In genomic region chr9:5438301-5439162, GRCh38 we compare ENCODE assay signal across 8 cellular contexts. TPM values are rescaled to one million over a fixed set of nuclear protein-coding genes. Genes with fewer than 3 reads are reported as not detected.
DNase-seq lines count a peak whose midpoint lies in the region; ATAC-seq, FAIRE-seq and TF ChIP-seq lines count a peak whose summit lies in the region.

No MANE protein-coding gene starts in this region.

- peak overlapping the region; percentile 14 for H3K18ac ChIP-seq in H9 (ENCODE audit: insufficient read length, low read depth, low read length)

- peak overlapping the region; percentile 93 for H3K4me2 ChIP-seq in H9 (ENCODE audit: insufficient read depth, insufficient read length, low read length)

- H3T11ph ChIP-seq in H9 (ENCODE audit: low read length) = no peak overlapping the region

- peak overlapping the region; percentile 22 for H3K27ac ChIP-seq in H9 (ENCODE audit: insufficient read length, low read depth, low read length)
- H3K27ac ChIP-seq in adipose tissue (ENCODE audit: low read depth, low read length) = peak overlapping the region; percentile 17

- no peak for ATAC-seq in omental fat pad (ENCODE audit: low FRiP score)

- no peak overlapping the region for H3K23ac ChIP-seq in H9 (ENCODE audit: insufficient read length, low read depth, low read length)

- no peaks in the 10 kb centered on the region for H3K79me2 ChIP-seq in H9 (ENCODE audit: insufficient read depth, low read length)

- peaks cover 12% of the 10 kb centered on the region for H3K23me2 ChIP-seq in H9 (ENCODE audit: insufficient read length, low read depth, low read length, poor library complexity, severe bottlenecking)

- H2BK5ac ChIP-seq in H9 (ENCODE audit: insufficient read length, low read length) = no peak overlapping the region

- H2AK5ac ChIP-seq in H9 (ENCODE audit: insufficient read length, low read length) = no peak overlapping the region

- H3K9ac ChIP-seq in H9 (ENCODE audit: extremely low read depth, insufficient read length, low read length) = peak overlapping the region; percentile 27

- H2BK120ac ChIP-seq in H9 (ENCODE audit: low read depth, low read length, poor library complexity, severe bottlenecking) = no peak overlapping the region

- H3K36me3 Mint-ChIP-seq in H9 (ENCODE audit: insufficient read depth in 1 of 3, low read depth in 3 of 3) = peaks cover 23 to 26% (median 23%) of the 10 kb centered on the region in 3 experiments

- no peaks in the 10 kb centered on the region for H4K20me1 ChIP-seq in H9 (ENCODE audit: control insufficient read depth, insufficient read depth, insufficient read length)

- H3K9me3 ChIP-seq in H9 (ENCODE audit: control insufficient read depth, low read depth, low read length) = no peaks in the 10 kb centered on the region

- no peaks in the 10 kb centered on the region for H3K79me1 ChIP-seq in H9 (ENCODE audit: insufficient read depth, low read depth, low read length, poor library complexity, severe bottlenecking)

- no peak overlapping the region for H3K56ac ChIP-seq in H9 (ENCODE audit: insufficient read length, low read depth, low read length)

- FAIRE-seq in GM12891 (lab: Jason Lieb, UNC) = peak; percentile 100

- no peaks in the 10 kb centered on the region for H3K4me1 ChIP-seq in H9 (ENCODE audit: insufficient read depth, low read length)

- TF ChIP-seq POLR2A in GM12891 (IDR thresholded peaks at IDR 0.05; ENCODE audit: low read depth, low read length) = peak; percentile 59

- H3K27ac Mint-ChIP-seq in H9 = peak overlapping the region; percentile 65 to 94 (median 89); a peak in 5 of 7 replicates

- H4K91ac ChIP-seq in H9 (ENCODE audit: insufficient read length, low read depth, low read length) = no peak overlapping the region

- H4K5ac ChIP-seq in H9 (ENCODE audit: insufficient read length, low read depth, low read length) = peak overlapping the region; percentile 13

- H3K27me3 Mint-ChIP-seq in H9 (ENCODE audit: low read depth) = no peaks in the 10 kb centered on the region

- no peak overlapping the region for H3K4ac ChIP-seq in H9 (ENCODE audit: low read depth, low read length)

- peak overlapping the region; percentile 92 to 96 for H3K4me3 Mint-ChIP-seq in H9

- no peak overlapping the region for H2BK15ac ChIP-seq in H9 (ENCODE audit: low read depth, low read length)

- no peak overlapping the region for H2AFZ ChIP-seq in H9 (ENCODE audit: low read length)

- DNase-seq in GM12891 (ENCODE audit: insufficient read length, low spot score) = no peak
- DNase-seq in H9 = no peak
- peak; percentile 51 for DNase-seq in NCI-H226
- peak; percentile 72 for DNase-seq in iris pigment epithelial cell (ENCODE audit: low read depth)
- peak in 2 of 3 experiments; percentile 22 to 58 for DNase-seq in stimulated activated CD4-positive, alpha-beta T cell treated with anti-CD3 and anti-CD28 coated beads, TNF-alpha, amount 100 ng/mL, for 24 hours (ENCODE audit: low read depth in 3 of 3)
- DNase-seq in hippocampal formation (lab: John Stamatoyannopoulos, UW) = no peak
- no peak for DNase-seq in omental fat pad (ENCODE audit: low spot score)

- no peaks in the 10 kb centered on the region for H3K27me3 ChIP-seq in H9 (ENCODE audit: insufficient read depth, low read length)

- no peak overlapping the region for H2BK12ac ChIP-seq in H9 (ENCODE audit: insufficient read length, low read depth, low read length)

- no peak overlapping the region for H2BK20ac ChIP-seq in H9 (ENCODE audit: low read depth, low read length, poor library complexity, severe bottlenecking)

- H3K14ac ChIP-seq in H9 (ENCODE audit: insufficient read depth, low read length) = no peak overlapping the region

- H4K8ac ChIP-seq in H9 (replicated peaks; ENCODE audit: insufficient read length, low read depth, low read length) = no peak overlapping the region

- no peak for TF ChIP-seq CTCF in H9 (conservative IDR thresholded peaks at IDR 0.05)
- TF ChIP-seq CTCF in omental fat pad (IDR thresholded peaks at IDR 0.05) = no peak

- WGBS in H9 (ENCODE audit: extremely low coverage, insufficient read length, low lambda C conversion rate) = no CpG with 5 or more reads among the region's 21 CpGs
- WGBS in adipose tissue, 3 donors = 60 to 75% (median 69%) methylated on average over 21 of the region's 21 CpGs

- H3K4me1 Mint-ChIP-seq in H9 = peaks cover 19 to 23% of the 10 kb centered on the region in 2 experiments

- peaks cover 10 to 13% of the 10 kb centered on the region in 2 experiments for H3K9me3 Mint-ChIP-seq in H9

TF ChIP-seq in GM12891, 5 proteins besides CTCF, POLR2A, EP300 and RAD21:
- TF ChIP-seq PAX5 (IDR thresholded peaks at IDR 0.05; ENCODE audit: insufficient read depth, low read length, severe bottlenecking) = peak; percentile 97
- TF ChIP-seq TAF1 (IDR thresholded peaks at IDR 0.05; ENCODE audit: low read depth, low read length) = peak; percentile 41; the same call in 1 of the 2 replicates
- TF ChIP-seq SPI1 (IDR thresholded peaks at IDR 0.05; ENCODE audit: low read depth, low read length) = no peak
- TF ChIP-seq POU2F2 (IDR thresholded peaks at IDR 0.05; ENCODE audit: low read depth, low read length) = peak; percentile 68; the same call in 1 of the 2 replicates
- peak; percentile 57 for TF ChIP-seq POLR2AphosphoS5 (IDR thresholded peaks at IDR 0.05; ENCODE audit: low read depth, low read length)

RNA-seq across cellular contexts. Expression of gene PLGRKT, which starts 0.8 kb away (rescaled TPM):
- 28.5 TPM for polyA plus RNA-seq in GM12891 (2012; ENCODE audit: low read depth, missing spikeins)
- total RNA-seq in H9 (2021) (19.6 and 22.6 TPM in 2 replicates), omental fat pad (10 to 100 TPM in 3 of 4 donors, 1 to 10 TPM in 1; 8.9 to 15.3 (median 12.3) TPM)
- polyA plus RNA-seq in adipose tissue = 10 to 100 TPM in 2 of 3 donors, 1 to 10 TPM in 1; 8.4 to 20.2 (median 12.4) TPM

RNA-seq across cellular contexts. Expression of gene CD274, which starts 11.8 kb away (rescaled TPM):
- polyA plus RNA-seq in GM12891 (2012; ENCODE audit: low read depth, missing spikeins) = 18.1 TPM
- total RNA-seq in H9 (2021) (0.13 TPM in 1 of 2 replicates, not detected in the other), omental fat pad (10 to 100 TPM in 1 of 4 donors, 1 to 10 TPM in 3; 1.4 to 10.4 (median 6.7) TPM)
- 1 to 10 TPM in 1 of 3 donors, under 1 TPM in 2; 0.22 to 2.6 (median 0.87) TPM for polyA plus RNA-seq in adipose tissue

Comparison
In these comparisons a context has a peak if more than half of its experiments do, and no peak if none do; other contexts are left out.
1. DNase-seq: peak in NCI-H226 (single experiment), iris pigment epithelial cell (single experiment) and stimulated activated CD4-positive, alpha-beta T cell treated with anti-CD3 and anti-CD28 coated beads, TNF-alpha, amount 100 ng/mL, for 24 hours (2 of 3); none in GM12891 (single experiment), H9 (single experiment), hippocampal formation (0 of 2) and omental fat pad (single experiment).